ENCODE assay signal across 8 cellular contexts in genomic region chr11:71929491-71929890, GRCh38. TPM values are rescaled to one million over a fixed set of nuclear protein-coding genes. Genes with fewer than 3 reads are reported as not detected.
DNase-seq lines count a peak whose midpoint lies in the region; ATAC-seq, FAIRE-seq and TF ChIP-seq lines count a peak whose summit lies in the region.

No MANE protein-coding gene starts in this region.

- H3K9me3 ChIP-seq in GM23248 (ENCODE audit: low read depth): no peaks in the 10 kb centered on the region
- no peaks in the 10 kb centered on the region for H3K9me3 ChIP-seq in T-helper 17 cell (ENCODE audit: control insufficient read depth, low read length, poor library complexity, severe bottlenecking)

- peaks cover 60% of the 10 kb centered on the region for H3K4me1 Mint-ChIP-seq in T-helper 17 cell

- no peak overlapping the region for H3K27ac ChIP-seq in GM23248
- H3K27ac ChIP-seq in foreskin keratinocyte: peak overlapping the region; percentile 3

- no peaks in the 10 kb centered on the region for H3F3A ChIP-seq in GM23248 (ENCODE audit: insufficient read depth)

- H3K4me3 ChIP-seq in GM23248 (peak overlapping the region; percentile 97), skeletal muscle cell (ENCODE audit: low read depth, low read length) (peak overlapping the region; percentile 98)

- peaks cover 76% of the 10 kb centered on the region for H3K79me2 ChIP-seq in GM23248 (ENCODE audit: insufficient read depth)

- H3K4me1 ChIP-seq in GM23248 (ENCODE audit: insufficient read depth): peaks cover 20% of the 10 kb centered on the region; the same call in 1 of the 2 replicates
- H3K4me1 ChIP-seq in foreskin keratinocyte: peaks cover 5% of the 10 kb centered on the region

- in situ Hi-C loops in GM23248 (cut with MboI): no loop called here

- peaks cover 6% of the 10 kb centered on the region for H3K36me3 Mint-ChIP-seq in T-helper 17 cell (ENCODE audit: low read depth)

- H3K4me3 Mint-ChIP-seq in T-helper 17 cell: peak overlapping the region; percentile 99

- peak overlapping the region; percentile 86 for H3K9ac ChIP-seq in GM23248

- H3K4me2 ChIP-seq in GM23248 (ENCODE audit: unreplicated experiment): peak overlapping the region; percentile 100

- TF ChIP-seq CTCF in foreskin keratinocyte (conservative IDR thresholded peaks at IDR 0.05): no peak
- TF ChIP-seq CTCF in D721Med (IDR thresholded peaks at IDR 0.05; ENCODE audit: insufficient read depth, missing control alignments): no peak

- no peak for FAIRE-seq in D721Med (lab: Jason Lieb, UNC)

- H3K9me2 ChIP-seq in GM23248 (ENCODE audit: insufficient read depth): no peaks in the 10 kb centered on the region

- H2AFZ ChIP-seq in GM23248: peak overlapping the region; percentile 99

- ATAC-seq in T-helper 17 cell (no peak), foreskin keratinocyte (no peak), HG02885 (IDR thresholded peaks at IDR 0.05; ENCODE audit: poor library complexity, unreplicated experiment) (no peak)

- H3K27me3 Mint-ChIP-seq in T-helper 17 cell: no peaks in the 10 kb centered on the region

- DNase-seq in GM23248 (peak; percentile 4), T-helper 17 cell (no peak), foreskin keratinocyte (no peak), skeletal muscle cell (ENCODE audit: low read depth) (no peak), D721Med (ENCODE audit: insufficient read length, low spot score) (no peak), dedifferentiated amniotic fluid mesenchymal stem cell (ENCODE audit: extremely low spot score) (no peak), germinal center (ENCODE audit: low spot score) (no peak)

- H3K27me3 ChIP-seq in GM23248 (replicated peaks; ENCODE audit: insufficient read depth) (no peaks in the 10 kb centered on the region), foreskin keratinocyte (no peaks in the 10 kb centered on the region)

- peak overlapping the region; percentile 99 for H3K27ac Mint-ChIP-seq in T-helper 17 cell

- 8 to 16% methylated on average over 6 of the region's 6 CpGs for WGBS in GM23248 (ENCODE audit: low coverage in 1 of 2, low lambda C conversion rate in 2 of 2, missing lambda C conversion rate in 2 of 2), 2 experiments

- H4K20me1 ChIP-seq in GM23248 (ENCODE audit: insufficient read depth): peaks cover 18% of the 10 kb centered on the region; the same call in 1 of the 2 replicates

- H3K36me3 ChIP-seq in GM23248 (ENCODE audit: low read depth): no peaks in the 10 kb centered on the region

RNA-seq across cellular contexts. Expression of gene RNF121, which starts 0.6 kb away (rescaled TPM):
- 20.3 and 27.4 TPM in 2 replicates for total RNA-seq in GM23248 (2014; rRNA removed; shearing (Covaris generic))
- polyA plus RNA-seq in GM23248 (2016; fragmentation: Nextera tagmentation; extraction: Ambion mirVana) (18.1 and 19.9 TPM in 2 replicates), foreskin keratinocyte (26.1 and 26.8 TPM in 2 replicates)
- total RNA-seq in T-helper 17 cell (10 to 100 TPM; 15.7 to 23.4 TPM), foreskin keratinocyte (21.6 and 24.4 TPM in 2 replicates)

RNA-seq across cellular contexts. Expression of gene XNDC1N, which starts 1.1 kb away (rescaled TPM):
- total RNA-seq in GM23248 (2014; rRNA removed; shearing (Covaris generic)): 0.38 and 4.6 TPM in 2 replicates
- 3.3 and 3.9 TPM in 2 replicates for polyA plus RNA-seq in GM23248 (2016; fragmentation: Nextera tagmentation; extraction: Ambion mirVana)
- total RNA-seq in T-helper 17 cell: 10 to 100 TPM; 16.4 to 16.6 TPM
- 3.7 and 4.4 TPM in 2 replicates for total RNA-seq in foreskin keratinocyte
- 1.2 and 1.4 TPM in 2 replicates for polyA plus RNA-seq in foreskin keratinocyte

RNA-seq across cellular contexts. Expression of gene DEFB131B, which starts 51.2 kb away (rescaled TPM):
- not detected in 2 replicates for total RNA-seq in GM23248 (2014; rRNA removed; shearing (Covaris generic))
- polyA plus RNA-seq in GM23248 (2016; fragmentation: Nextera tagmentation; extraction: Ambion mirVana) (not detected in 2 replicates), foreskin keratinocyte (not detected in 2 replicates)
- total RNA-seq in T-helper 17 cell (not detected), foreskin keratinocyte (not detected in 2 replicates)
